Comparison of ENCODE assay signal across 2 cellular contexts in genomic region chr5:90546216-90546837, GRCh38.
TF ChIP-seq lines count a peak whose summit lies in the region.

No MANE protein-coding gene starts in this region.

TF ChIP-seq in GM23338, 12 proteins besides CTCF, POLR2A, EP300 and RAD21:
- no peak for TF ChIP-seq ZNF114 (CRISPR knock-in tag; IDR thresholded peaks at IDR 0.05)
- no peak for TF ChIP-seq POLR2AphosphoS5 (IDR thresholded peaks at IDR 0.05; ENCODE audit: low read depth)
- no peak for TF ChIP-seq EZH2 (IDR thresholded peaks at IDR 0.05; ENCODE audit: low read depth, unreplicated experiment)
- TF ChIP-seq REST (IDR thresholded peaks at IDR 0.05; ENCODE audit: unreplicated experiment) = no peak
- no peak for TF ChIP-seq ZNF462 (CRISPR knock-in tag; IDR thresholded peaks at IDR 0.05)
- no peak for TF ChIP-seq CREB1 (CRISPR knock-in tag; IDR thresholded peaks at IDR 0.05; ENCODE audit: low read depth)
- no peak for TF ChIP-seq ZNF331 (CRISPR knock-in tag; IDR thresholded peaks at IDR 0.05; ENCODE audit: low read depth)

TF ChIP-seq in K562, 482 proteins besides CTCF, POLR2A, EP300 and RAD21:
- TF ChIP-seq ELK1 (CRISPR knock-in tag; IDR thresholded peaks at IDR 0.05) = no peak
- TF ChIP-seq C11orf30 (IDR thresholded peaks at IDR 0.05; ENCODE audit: low read depth) = peak; percentile 62
- no peak for TF ChIP-seq GABPB2 (CRISPR knock-in tag; conservative IDR thresholded peaks at IDR 0.05)
- TF ChIP-seq ZNF316 (IDR thresholded peaks at IDR 0.05) = peak; percentile 86
- TF ChIP-seq CEBPG (CRISPR knock-in tag; IDR thresholded peaks at IDR 0.05) = no peak
- TF ChIP-seq CEBPG (tag; conservative IDR thresholded peaks at IDR 0.05 in 1 of 2, IDR thresholded peaks at IDR 0.05 in 1 of 2) = 0 out of 4 replicates have a peak, but pooled peaks of 1 of the 2 experiments have one; percentile 5
- no peak for TF ChIP-seq TCF7 (IDR thresholded peaks at IDR 0.05; ENCODE audit: borderline replicate concordance)
- TF ChIP-seq ZBTB43 (CRISPR knock-in tag; IDR thresholded peaks at IDR 0.05) = no peak
- peak; percentile 53 for TF ChIP-seq MAFG (tag; conservative IDR thresholded peaks at IDR 0.05)
- no peak for TF ChIP-seq ATF3 (IDR thresholded peaks at IDR 0.05)
- TF ChIP-seq ATF3 (CRISPR knock-in tag; conservative IDR thresholded peaks at IDR 0.05) = no peak
- TF ChIP-seq MAFK (IDR thresholded peaks at IDR 0.05; ENCODE audit: low read length) = peak; percentile 27; the same call in 1 of the 2 replicates
- no peak for TF ChIP-seq E2F8 (IDR thresholded peaks at IDR 0.05; ENCODE audit: low read depth, partially characterized antibody)
- TF ChIP-seq DLX4 (CRISPR knock-in tag; IDR thresholded peaks at IDR 0.05) = no peak
- no peak for TF ChIP-seq SP1 (CRISPR knock-in tag; IDR thresholded peaks at IDR 0.05)
- no peak for TF ChIP-seq ERF (CRISPR knock-in tag; IDR thresholded peaks at IDR 0.05)
- TF ChIP-seq ZNF507 (tag; conservative IDR thresholded peaks at IDR 0.05) = no peak
- TF ChIP-seq RERE (CRISPR knock-in tag; IDR thresholded peaks at IDR 0.05; ENCODE audit: borderline replicate concordance) = no peak
- TF ChIP-seq MAFF (IDR thresholded peaks at IDR 0.05; ENCODE audit: low read length) = 0 out of 2 replicates have a peak, but pooled peaks have one; percentile 41
TF ChIP-seq in K562: peak in this region for 6.
